Comparison of ENCODE assay signal across 12 cellular contexts in genomic region chr2:10658041-10658913, GRCh38. TPM values are rescaled to one million over a fixed set of nuclear protein-coding genes. Genes with fewer than 3 reads are reported as not detected.
A peak's percentile ranks its signal among the peaks of the same experiment; 100 is the strongest.
DNase-seq lines count a peak whose midpoint lies in the region; ATAC-seq and TF ChIP-seq lines count a peak whose summit lies in the region.
"Had no signal": no experiment of that assay in that cellular context is flagged by ENCODE, and none has a peak within 500 bp of the region (broad histone marks: within the 10 kb centered on the region; RNA-seq: fewer than 3 reads in every experiment).

No MANE protein-coding gene starts in this region.

- peak; percentile 85 for ATAC-seq in SK-N-SH treated with all-trans-retinoic acid at 6 μM for 48 hours
- ATAC-seq: CD8-positive, alpha-beta T cell had no signal

- H3K27me3 ChIP-seq in H9 (ENCODE audit: insufficient read depth, low read length) (no peaks in the 10 kb centered on the region), adrenal gland (no peaks in the 10 kb centered on the region)

- no peak overlapping the region for H2BK5ac ChIP-seq in H9 (ENCODE audit: insufficient read length, low read length)

- no peak overlapping the region for H3K27ac ChIP-seq in H9 (ENCODE audit: insufficient read length, low read depth, low read length)
- H3K27ac ChIP-seq in adrenal gland, result no peak overlapping the region

- no peak overlapping the region for H4K91ac ChIP-seq in H9 (ENCODE audit: insufficient read length, low read depth, low read length)

- WGBS in H9 (ENCODE audit: extremely low coverage, insufficient read length, low lambda C conversion rate), result no CpG with 5 or more reads among the region's 5 CpGs
- WGBS in adrenal gland, 4 donors, result 81 to 91% (median 89%) methylated on average over 4 to 5 of the region's 5 CpGs

- H3K79me2 ChIP-seq in H9 (ENCODE audit: insufficient read depth, low read length), result no peaks in the 10 kb centered on the region

- H2AFZ ChIP-seq in H9 (ENCODE audit: low read length), result no peak overlapping the region

- no peak overlapping the region for H3K14ac ChIP-seq in H9 (ENCODE audit: insufficient read depth, low read length)

- TF ChIP-seq POLR2A in adrenal gland (IDR thresholded peaks at IDR 0.05), result no peak

- H3K18ac ChIP-seq in H9 (ENCODE audit: insufficient read length, low read depth, low read length), result no peak overlapping the region

- peaks cover 0 to 41% of the 10 kb centered on the region in 2 donors for H3K36me3 ChIP-seq in adrenal gland (replicated peaks in 1 of 2)

- no peak overlapping the region for H3K4me3 ChIP-seq in adrenal gland

- no peak overlapping the region for H4K8ac ChIP-seq in H9 (replicated peaks; ENCODE audit: insufficient read length, low read depth, low read length)

- H4K20me1 ChIP-seq in H9 (ENCODE audit: control insufficient read depth, insufficient read depth, insufficient read length), result no peaks in the 10 kb centered on the region

- H3K9me3 Mint-ChIP-seq in H9, result no peaks in the 10 kb centered on the region
- H3K9me3 Mint-ChIP-seq: CD8-positive, alpha-beta T cell had no signal

- no peak overlapping the region for H2BK12ac ChIP-seq in H9 (ENCODE audit: insufficient read length, low read depth, low read length)

- H3K56ac ChIP-seq in H9 (ENCODE audit: insufficient read length, low read depth, low read length), result no peak overlapping the region

- H3K36me3 Mint-ChIP-seq in H9 (ENCODE audit: insufficient read depth in 1 of 3, low read depth in 3 of 3), result peaks cover 3 to 63% (median 53%) of the 10 kb centered on the region in 3 experiments; a peak in 6 of 7 replicates

- H3K4me2 ChIP-seq in H9 (ENCODE audit: insufficient read depth, insufficient read length, low read length), result no peak overlapping the region

- H2AK5ac ChIP-seq in H9 (ENCODE audit: insufficient read length, low read length), result no peak overlapping the region

- H3K4me3 Mint-ChIP-seq in H9, result no peak overlapping the region
- H3K4me3 Mint-ChIP-seq: CD8-positive, alpha-beta T cell had no signal

- no peak overlapping the region for H4K5ac ChIP-seq in H9 (ENCODE audit: insufficient read length, low read depth, low read length)

- no peak overlapping the region for H2BK120ac ChIP-seq in H9 (ENCODE audit: low read depth, low read length, poor library complexity, severe bottlenecking)

- H3K9ac ChIP-seq in H9 (ENCODE audit: extremely low read depth, insufficient read length, low read length), result no peak overlapping the region

- no peaks in the 10 kb centered on the region for H3K79me1 ChIP-seq in H9 (ENCODE audit: insufficient read depth, low read depth, low read length, poor library complexity, severe bottlenecking)

- no peaks in the 10 kb centered on the region for H3K23me2 ChIP-seq in H9 (ENCODE audit: insufficient read length, low read depth, low read length, poor library complexity, severe bottlenecking)

- H3K23ac ChIP-seq in H9 (ENCODE audit: insufficient read length, low read depth, low read length), result no peak overlapping the region

- intact Hi-C loops in adrenal gland (cut with DNase I), result no loop called here

- H3K9me3 ChIP-seq in H9 (ENCODE audit: control insufficient read depth, low read depth, low read length) (no peaks in the 10 kb centered on the region), adrenal gland (replicated peaks in 1 of 3) (no peaks in the 10 kb centered on the region)

- H3K27me3 Mint-ChIP-seq in H9 (ENCODE audit: low read depth), result no peaks in the 10 kb centered on the region

- H2BK20ac ChIP-seq in H9 (ENCODE audit: low read depth, low read length, poor library complexity, severe bottlenecking), result no peak overlapping the region

- no peak overlapping the region for H3T11ph ChIP-seq in H9 (ENCODE audit: low read length)

- no peak overlapping the region for H3K4ac ChIP-seq in H9 (ENCODE audit: low read depth, low read length)

- no peak overlapping the region for H3K27ac Mint-ChIP-seq in H9
- H3K27ac Mint-ChIP-seq: CD8-positive, alpha-beta T cell had no signal

- H2BK15ac ChIP-seq in H9 (ENCODE audit: low read depth, low read length), result no peak overlapping the region

- H3K4me1 Mint-ChIP-seq in H9, result no peaks in the 10 kb centered on the region

- DNase-seq in AG08396 (ENCODE audit: low spot score) (peak; percentile 50), HK-2 (ENCODE audit: unreplicated experiment) (peak; percentile 80), fibroblast of the conjunctiva (ENCODE audit: low read depth) (peak; percentile 46), C1 segment of cervical spinal cord (lab: John Stamatoyannopoulos, UW) (no peak), H9 (no peak), adrenal gland (no peak), occipital lobe (lab: John Stamatoyannopoulos, UW) (no peak)
- DNase-seq: activated CD4-positive, alpha-beta T cell treated with anti-CD3 and anti-CD28 coated beads for 4 hours; CD8-positive, alpha-beta T cell; mesendoderm; NCI-H146 had no signal

- H3K4me1 ChIP-seq in H9 (ENCODE audit: insufficient read depth, low read length) (no peaks in the 10 kb centered on the region), adrenal gland (replicated peaks in 1 of 2) (no peaks in the 10 kb centered on the region)

- no peak for TF ChIP-seq CTCF in H9 (conservative IDR thresholded peaks at IDR 0.05)
- TF ChIP-seq CTCF in adrenal gland (IDR thresholded peaks at IDR 0.05), result no peak

TF ChIP-seq in SK-N-SH treated with all-trans-retinoic acid at 6 μM for 48 hours, 23 proteins besides CTCF, POLR2A, EP300 and RAD21:
- no peak for TF ChIP-seq SNAI2 (CRISPR knock-in tag; IDR thresholded peaks at IDR 0.05)
- no peak for TF ChIP-seq OSR1 (CRISPR knock-in tag; IDR thresholded peaks at IDR 0.05)
- TF ChIP-seq, protein P1, sequence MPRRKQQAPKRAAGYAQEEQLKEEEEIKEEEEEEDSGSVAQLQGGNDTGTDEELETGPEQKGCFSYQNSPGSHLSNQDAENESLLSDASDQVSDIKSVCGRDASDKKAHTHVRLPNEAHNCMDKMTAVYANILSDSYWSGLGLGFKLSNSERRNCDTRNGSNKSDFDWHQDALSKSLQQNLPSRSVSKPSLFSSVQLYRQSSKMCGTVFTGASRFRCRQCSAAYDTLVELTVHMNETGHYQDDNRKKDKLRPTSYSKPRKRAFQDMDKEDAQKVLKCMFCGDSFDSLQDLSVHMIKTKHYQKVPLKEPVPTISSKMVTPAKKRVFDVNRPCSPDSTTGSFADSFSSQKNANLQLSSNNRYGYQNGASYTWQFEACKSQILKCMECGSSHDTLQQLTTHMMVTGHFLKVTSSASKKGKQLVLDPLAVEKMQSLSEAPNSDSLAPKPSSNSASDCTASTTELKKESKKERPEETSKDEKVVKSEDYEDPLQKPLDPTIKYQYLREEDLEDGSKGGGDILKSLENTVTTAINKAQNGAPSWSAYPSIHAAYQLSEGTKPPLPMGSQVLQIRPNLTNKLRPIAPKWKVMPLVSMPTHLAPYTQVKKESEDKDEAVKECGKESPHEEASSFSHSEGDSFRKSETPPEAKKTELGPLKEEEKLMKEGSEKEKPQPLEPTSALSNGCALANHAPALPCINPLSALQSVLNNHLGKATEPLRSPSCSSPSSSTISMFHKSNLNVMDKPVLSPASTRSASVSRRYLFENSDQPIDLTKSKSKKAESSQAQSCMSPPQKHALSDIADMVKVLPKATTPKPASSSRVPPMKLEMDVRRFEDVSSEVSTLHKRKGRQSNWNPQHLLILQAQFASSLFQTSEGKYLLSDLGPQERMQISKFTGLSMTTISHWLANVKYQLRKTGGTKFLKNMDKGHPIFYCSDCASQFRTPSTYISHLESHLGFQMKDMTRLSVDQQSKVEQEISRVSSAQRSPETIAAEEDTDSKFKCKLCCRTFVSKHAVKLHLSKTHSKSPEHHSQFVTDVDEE (CRISPR knock-in tag; IDR thresholded peaks at IDR 0.05), result no peak
- TF ChIP-seq ISL1 (CRISPR knock-in tag; IDR thresholded peaks at IDR 0.05), result peak; percentile 70
- TF ChIP-seq ESRRG (CRISPR knock-in tag; IDR thresholded peaks at IDR 0.05), result no peak
TF ChIP-seq in SK-N-SH treated with all-trans-retinoic acid at 6 μM for 48 hours: peak in this region for 1.

RNA-seq across cellular contexts. Expression of gene NOL10, which starts 31.5 kb away (rescaled TPM):
- total RNA-seq in H9 (2021) (39.0 and 42.4 TPM in 2 replicates), adrenal gland (10 to 100 TPM; 16.7 to 36.5 (median 25.8) TPM), occipital lobe (48.4 TPM)
- polyA plus RNA-seq in adrenal gland, result 10 to 100 TPM; 10.3 to 55.6 (median 13.8) TPM

Comparison
In these comparisons a context has a peak if more than half of its experiments do, and no peak if none do; other contexts are left out.
1. DNase-seq: peak in AG08396 (single experiment), HK-2 (single experiment) and fibroblast of the conjunctiva (single experiment); none in C1 segment of cervical spinal cord (0 of 14), H9 (single experiment), adrenal gland (0 of 7) and occipital lobe (single experiment).